12 cellular contexts compared by ENCODE assay signal in genomic region chr20:63177785-63178444, GRCh38. TPM values are rescaled to one million over a fixed set of nuclear protein-coding genes. Genes with fewer than 3 reads are reported as not detected.
DNase-seq lines count a peak whose midpoint lies in the region; ATAC-seq lines count a peak whose summit lies in the region.
"Had no signal": no experiment of that assay in that cellular context is flagged by ENCODE, and none has a peak within 500 bp of the region (broad histone marks: within the 10 kb centered on the region; RNA-seq: fewer than 3 reads in every experiment).

No MANE protein-coding gene starts in this region.

- DNase-seq in activated CD4-positive, alpha-beta T cell treated with anti-CD3 and anti-CD28 coated beads for 36 hours, result peak; percentile 26
- DNase-seq in activated CD4-positive, alpha-beta T cell treated with anti-CD3 and anti-CD28 coated beads, Interleukin-2, amount 10 ng/mL, durations not matched to agents 7 days and 5 days, result no peak
- peak; percentile 60 for DNase-seq in NCI-H2227 (lab: John Stamatoyannopoulos, UW; ENCODE audit: unreplicated experiment)
- DNase-seq in foreskin melanocyte, result peak; percentile 6
- no peak for DNase-seq in trophoblast cell
- DNase-seq in COR-L47 (lab: John Stamatoyannopoulos, UW), result no peak
- DNase-seq in SIG-M5 treated with dmso at 0.1 percent for 504 hours (lab: John Stamatoyannopoulos, UW; ENCODE audit: unreplicated experiment), result no peak
- DNase-seq in HuH-7 (ENCODE audit: low spot score), result no peak
- DNase-seq: adrenal gland, midbrain, NCI-H187 treated with DMSO at 0.1 percent for 48 hours had no signal

- H3K79me1 ChIP-seq in trophoblast cell (ENCODE audit: low read length), result no peaks in the 10 kb centered on the region

- no peak overlapping the region for H3K27ac Mint-ChIP-seq in activated CD4-positive, alpha-beta T cell treated with anti-CD3 and anti-CD28 coated beads for 36 hours
- H3K27ac Mint-ChIP-seq in activated CD4-positive, alpha-beta T cell treated with anti-CD3 and anti-CD28 coated beads, Interleukin-2, amount 10 ng/mL, durations not matched to agents 7 days and 5 days, result no peak overlapping the region

- no peak overlapping the region for H2AFZ ChIP-seq in trophoblast cell (ENCODE audit: insufficient read depth, low read length, poor library complexity)

- no peaks in the 10 kb centered on the region for H3K36me3 Mint-ChIP-seq in activated CD4-positive, alpha-beta T cell treated with anti-CD3 and anti-CD28 coated beads for 36 hours (ENCODE audit: low read depth)
- no peaks in the 10 kb centered on the region for H3K36me3 Mint-ChIP-seq in activated CD4-positive, alpha-beta T cell treated with anti-CD3 and anti-CD28 coated beads, Interleukin-2, amount 10 ng/mL, durations not matched to agents 7 days and 5 days (ENCODE audit: low read depth)

- peaks cover 68% of the 10 kb centered on the region for H3K27me3 ChIP-seq in trophoblast cell (ENCODE audit: insufficient read depth, low read length)

- H3K27me3 Mint-ChIP-seq in activated CD4-positive, alpha-beta T cell treated with anti-CD3 and anti-CD28 coated beads for 36 hours, result peaks cover 31% of the 10 kb centered on the region
- peaks cover 41% of the 10 kb centered on the region for H3K27me3 Mint-ChIP-seq in activated CD4-positive, alpha-beta T cell treated with anti-CD3 and anti-CD28 coated beads, Interleukin-2, amount 10 ng/mL, durations not matched to agents 7 days and 5 days

- no peak overlapping the region for H3K4ac ChIP-seq in trophoblast cell (ENCODE audit: low read depth, low read length)

- no peak overlapping the region for H3K14ac ChIP-seq in trophoblast cell (ENCODE audit: low read length)

- H3K27ac ChIP-seq in trophoblast cell (ENCODE audit: low read depth, low read length), result no peak overlapping the region
- H3K27ac ChIP-seq: adrenal gland had no signal

- H3K9me3 ChIP-seq in trophoblast cell (ENCODE audit: insufficient read depth, low read depth, low read length), result peaks cover 13% of the 10 kb centered on the region
- H3K9me3 ChIP-seq: adrenal gland had no signal

- no peaks in the 10 kb centered on the region for H3K9me3 Mint-ChIP-seq in activated CD4-positive, alpha-beta T cell treated with anti-CD3 and anti-CD28 coated beads for 36 hours (ENCODE audit: low read depth)
- no peaks in the 10 kb centered on the region for H3K9me3 Mint-ChIP-seq in activated CD4-positive, alpha-beta T cell treated with anti-CD3 and anti-CD28 coated beads, Interleukin-2, amount 10 ng/mL, durations not matched to agents 7 days and 5 days

- CTCF ChIA-PET in activated CD4-positive, alpha-beta T cell treated with anti-CD3 and anti-CD28 coated beads for 36 hours (lab: Charles Lee), result interaction anchor here (0.7 kb wide), 1 partner anchor 16 kb away, joined by 3 read pairs; no protein-coding TSS in a partner anchor
- CTCF ChIA-PET in activated CD4-positive, alpha-beta T cell treated with anti-CD3 and anti-CD28 coated beads, Interleukin-2, amount 10 ng/mL, durations not matched to agents 7 days and 5 days (lab: Charles Lee), result no interaction called here

- H3K4me3 Mint-ChIP-seq in activated CD4-positive, alpha-beta T cell treated with anti-CD3 and anti-CD28 coated beads for 36 hours, result no peak overlapping the region
- H3K4me3 Mint-ChIP-seq in activated CD4-positive, alpha-beta T cell treated with anti-CD3 and anti-CD28 coated beads, Interleukin-2, amount 10 ng/mL, durations not matched to agents 7 days and 5 days, result no peak overlapping the region

- no peaks in the 10 kb centered on the region for H3K79me2 ChIP-seq in trophoblast cell (ENCODE audit: control insufficient read depth, insufficient read depth, low read length, poor library complexity)

- H2AK5ac ChIP-seq in trophoblast cell (ENCODE audit: low read length), result no peak overlapping the region

- no peak overlapping the region for H3K23ac ChIP-seq in trophoblast cell (ENCODE audit: low read length)

- no peak for ATAC-seq in activated CD4-positive, alpha-beta T cell treated with anti-CD3 and anti-CD28 coated beads for 36 hours

- no peak overlapping the region for H2BK12ac ChIP-seq in trophoblast cell (ENCODE audit: low read length)

- peaks cover 12% of the 10 kb centered on the region for H3K4me1 Mint-ChIP-seq in activated CD4-positive, alpha-beta T cell treated with anti-CD3 and anti-CD28 coated beads for 36 hours
- peaks cover 4% of the 10 kb centered on the region for H3K4me1 Mint-ChIP-seq in activated CD4-positive, alpha-beta T cell treated with anti-CD3 and anti-CD28 coated beads, Interleukin-2, amount 10 ng/mL, durations not matched to agents 7 days and 5 days

- H2BK120ac ChIP-seq in trophoblast cell (ENCODE audit: insufficient read depth, low read length, poor library complexity), result no peak overlapping the region

- no peak overlapping the region for H3K9ac ChIP-seq in trophoblast cell (ENCODE audit: low read length)

- no peak overlapping the region for H3K4me3 ChIP-seq in trophoblast cell (ENCODE audit: low read depth, low read length)

- peak overlapping the region; percentile 58 for H3K4me2 ChIP-seq in trophoblast cell (ENCODE audit: low read length)

- no peaks in the 10 kb centered on the region for H3K36me3 ChIP-seq in trophoblast cell (ENCODE audit: control insufficient read depth in 1 of 2, insufficient read depth in 2 of 2, low read length in 2 of 2)
- H3K36me3 ChIP-seq: adrenal gland had no signal

- no peak overlapping the region for H2BK5ac ChIP-seq in trophoblast cell (ENCODE audit: low read depth, low read length, poor library complexity)

- peaks cover 5 to 12% of the 10 kb centered on the region in 2 experiments for H3K4me1 ChIP-seq in trophoblast cell (ENCODE audit: control insufficient read depth in 1 of 2, insufficient read depth in 2 of 2, low read length in 2 of 2)

- H4K8ac ChIP-seq in trophoblast cell (ENCODE audit: low read depth, low read length), result no peak overlapping the region

- intact Hi-C loops in activated CD4-positive, alpha-beta T cell treated with anti-CD3 and anti-CD28 coated beads for 36 hours (cut with DNase I, micrococcal nuclease), result loop anchor here (2.0 to 10.0 kb wide), 3 partner anchors 121 to 703 kb away; partner anchors contain the start of genes BHLHE23 (in 1 of the 2) and GATA5 (in 1 of the 2)

- POLR2A ChIA-PET in activated CD4-positive, alpha-beta T cell treated with anti-CD3 and anti-CD28 coated beads for 36 hours (lab: Charles Lee), result no interaction called here
- POLR2A ChIA-PET in activated CD4-positive, alpha-beta T cell treated with anti-CD3 and anti-CD28 coated beads, Interleukin-2, amount 10 ng/mL, durations not matched to agents 7 days and 5 days (lab: Charles Lee), result no interaction called here

- no peak overlapping the region for H3K18ac ChIP-seq in trophoblast cell (ENCODE audit: low read length)

- no CpG with 5 or more reads among the region's 89 CpGs for WGBS in trophoblast cell (ENCODE audit: extremely low coverage, insufficient coverage, insufficient read length)

- no peak overlapping the region for H4K91ac ChIP-seq in trophoblast cell (ENCODE audit: low read depth, low read length)

- H4K12ac ChIP-seq in trophoblast cell (ENCODE audit: low read depth, low read length), result no peak overlapping the region

RNA-seq across cellular contexts. Expression of gene YTHDF1, which starts 38.0 kb away (rescaled TPM):
- total RNA-seq in activated CD4-positive, alpha-beta T cell treated with anti-CD3 and anti-CD28 coated beads for 36 hours, result 10 to 100 TPM; 32.2 to 32.6 TPM
- 10 to 100 TPM; 39.3 to 41.3 TPM for total RNA-seq in activated CD4-positive, alpha-beta T cell treated with anti-CD3 and anti-CD28 coated beads, Interleukin-2, amount 10 ng/mL, durations not matched to agents 7 days and 5 days
- 89.1 and 94.0 TPM in 2 replicates for polyA plus RNA-seq in trophoblast cell (2013)

RNA-seq across cellular contexts. Expression of gene BIRC7, which starts 57.8 kb away (rescaled TPM):
- total RNA-seq in activated CD4-positive, alpha-beta T cell treated with anti-CD3 and anti-CD28 coated beads for 36 hours, result under 1 TPM in 1 of 2 experiments, not detected in 1; 0.14 TPM
- not detected for total RNA-seq in activated CD4-positive, alpha-beta T cell treated with anti-CD3 and anti-CD28 coated beads, Interleukin-2, amount 10 ng/mL, durations not matched to agents 7 days and 5 days
- polyA plus RNA-seq in trophoblast cell (2013), result 12.8 and 14.9 TPM in 2 replicates
- total RNA-seq: RPMI7951 had no signal

Comparison
In these comparisons a context has a peak if more than half of its experiments do, and no peak if none do; other contexts are left out.
1. DNase-seq: peak in activated CD4-positive, alpha-beta T cell treated with anti-CD3 and anti-CD28 coated beads for 36 hours (single experiment), NCI-H2227 (single experiment) and foreskin melanocyte (single experiment); none in activated CD4-positive, alpha-beta T cell treated with anti-CD3 and anti-CD28 coated beads, Interleukin-2, amount 10 ng/mL, durations not matched to agents 7 days and 5 days (single experiment), trophoblast cell (0 of 2), COR-L47 (single experiment), SIG-M5 treated with dmso at 0.1 percent for 504 hours (single experiment) and HuH-7 (single experiment).